Comparison of ENCODE assay signal across 31 cellular contexts in the genomic region with DNA sequence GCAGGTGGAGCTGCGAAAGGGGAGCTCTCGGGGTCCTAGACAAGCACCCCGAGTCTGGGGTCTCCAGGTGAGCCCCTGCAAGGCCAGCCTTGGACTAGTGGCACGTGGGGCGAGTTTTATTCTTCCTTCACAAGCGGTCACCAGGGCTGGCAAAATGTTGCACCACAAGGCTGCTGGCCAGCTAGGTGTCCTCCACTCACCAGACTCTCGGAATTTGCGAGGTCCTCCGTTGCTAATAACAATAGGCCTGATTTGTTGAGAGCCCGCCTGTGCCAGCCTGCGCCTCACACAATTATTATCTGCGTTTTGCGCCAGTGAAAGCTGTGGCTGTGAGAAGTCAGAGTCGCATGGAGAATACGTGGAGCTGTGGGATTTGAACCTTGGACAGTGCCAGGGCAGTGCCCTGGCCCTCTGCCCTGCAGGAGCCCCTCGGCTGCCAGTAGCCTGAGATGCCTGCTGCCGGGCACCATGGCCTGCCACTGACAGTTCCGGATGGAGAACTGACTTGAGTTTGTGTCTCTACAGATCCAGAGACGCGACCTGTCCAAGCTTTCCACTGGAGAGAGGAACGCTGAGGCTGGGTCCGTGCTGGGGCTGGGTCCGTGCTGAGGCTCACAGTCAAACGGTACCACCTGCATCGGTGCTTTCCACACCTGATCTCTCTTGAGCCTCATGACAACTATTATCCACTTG.
"Had no signal": no experiment of that assay in that cellular context is flagged by ENCODE, and none has a peak within 500 bp of the region (broad histone marks: within the 10 kb centered on the region; RNA-seq: fewer than 3 reads in every experiment).

No MANE protein-coding gene starts in this region.

- DNase-seq: activated CD4-positive, alpha-beta memory T cell treated with anti-CD3 and anti-CD28 coated beads, Interleukin-2, amount 10 ng/mL, durations not matched to agents 7 days and 5 days; activated CD4-positive, alpha-beta T cell treated with anti-CD3 and anti-CD28 coated beads for 1 hour; activated CD4-positive, alpha-beta T cell treated with anti-CD3 and anti-CD28 coated beads, Interleukin-2, amount 10 ng/mL, durations not matched to agents 7 days and 5 days; activated naive CD4-positive, alpha-beta T cell treated with Interleukin-2 at 50 U/mL for 16 hours; body of pancreas; cerebellar nuclear complex; colonic mucosa; effector memory CD4-positive, alpha-beta T cell; erythroblast; gastrocnemius medialis; glutamatergic neuron; left colon; natural killer cell; right cardiac atrium; stimulated activated CD4-positive, alpha-beta T cell treated with anti-CD3 and anti-CD28 coated beads, Interleukin-12 subunit alpha, Interleukin-12 subunit beta, amount 100 ng/mL, for 4 hours; stimulated activated CD4-positive, alpha-beta T cell treated with anti-CD3 and anti-CD28 coated beads, Interleukin-4, amount 100 ng/mL, for 24 hours; stimulated activated naive CD8-positive, alpha-beta T cell treated with anti-CD3 and anti-CD28 coated beads, Interleukin-15, amount 100 ng/mL, for 72 hours; substantia nigra; T-helper 9 cell; uterus had no signal

- H3K4me3 ChIP-seq: body of pancreas, colonic mucosa, dorsolateral prefrontal cortex, gastrocnemius medialis, hepatocyte, neural progenitor cell, uterus had no signal

- H3K27me3 Mint-ChIP-seq: activated CD4-positive, alpha-beta memory T cell treated with anti-CD3 and anti-CD28 coated beads, Interleukin-2, amount 10 ng/mL, durations not matched to agents 7 days and 5 days; activated CD4-positive, alpha-beta T cell treated with anti-CD3 and anti-CD28 coated beads, Interleukin-2, amount 10 ng/mL, durations not matched to agents 7 days and 5 days; activated naive CD8-positive, alpha-beta T cell had no signal

- H3K79me2 ChIP-seq: hepatocyte had no signal

- H3K27ac ChIP-seq: body of pancreas, colonic mucosa, dorsolateral prefrontal cortex, gastrocnemius medialis, hepatocyte, neural progenitor cell, uterus, VCaP had no signal

- H3K27me3 ChIP-seq: body of pancreas, colonic mucosa, gastrocnemius medialis, hepatocyte, neural progenitor cell, uterus had no signal

- H2AFZ ChIP-seq: hepatocyte, neural progenitor cell had no signal

- H3K36me3 ChIP-seq: colonic mucosa, gastrocnemius medialis, neural progenitor cell, uterus had no signal

- H3K9me3 Mint-ChIP-seq: activated CD4-positive, alpha-beta memory T cell treated with anti-CD3 and anti-CD28 coated beads, Interleukin-2, amount 10 ng/mL, durations not matched to agents 7 days and 5 days; activated CD4-positive, alpha-beta T cell treated with anti-CD3 and anti-CD28 coated beads, Interleukin-2, amount 10 ng/mL, durations not matched to agents 7 days and 5 days; activated T-helper 2 cell treated with anti-CD3 and anti-CD28 coated beads, Interferon-gamma antibody, Interleukin-2, Interleukin-4, amounts not matched to agents 10 μg/mL and 5 μg/mL and 100 μg/mL, durations not matched to agents 14 hours and 24 hours and 36 hours; memory B cell; natural killer cell; neural progenitor cell; stimulated activated effector memory CD8-positive, alpha-beta T cell treated with anti-CD3 and anti-CD28 coated beads, Interleukin-12 subunit alpha, Interleukin-12 subunit beta, amount 100 ng/mL, for 72 hours; stimulated activated naive CD8-positive, alpha-beta T cell treated with anti-CD3 and anti-CD28 coated beads, Interleukin-15, amount 100 ng/mL, for 72 hours; type B pancreatic cell had no signal

- H3K9ac ChIP-seq: neural progenitor cell had no signal

- H3K4me3 Mint-ChIP-seq: activated CD4-positive, alpha-beta memory T cell treated with anti-CD3 and anti-CD28 coated beads, Interleukin-2, amount 10 ng/mL, durations not matched to agents 7 days and 5 days; activated CD4-positive, alpha-beta T cell treated with anti-CD3 and anti-CD28 coated beads, Interleukin-2, amount 10 ng/mL, durations not matched to agents 7 days and 5 days; activated naive CD8-positive, alpha-beta T cell; memory B cell; natural killer cell; neural progenitor cell; stimulated activated effector memory CD8-positive, alpha-beta T cell treated with anti-CD3 and anti-CD28 coated beads, Interleukin-12 subunit alpha, Interleukin-12 subunit beta, amount 100 ng/mL, for 72 hours; stimulated activated naive CD8-positive, alpha-beta T cell treated with anti-CD3 and anti-CD28 coated beads, Interleukin-15, amount 100 ng/mL, for 72 hours; type B pancreatic cell had no signal

- H3K4me1 ChIP-seq: body of pancreas, colonic mucosa, gastrocnemius medialis, neural progenitor cell, uterus had no signal

- H3K4me1 Mint-ChIP-seq: activated CD4-positive, alpha-beta memory T cell treated with anti-CD3 and anti-CD28 coated beads, Interleukin-2, amount 10 ng/mL, durations not matched to agents 7 days and 5 days; activated CD4-positive, alpha-beta T cell treated with anti-CD3 and anti-CD28 coated beads, Interleukin-2, amount 10 ng/mL, durations not matched to agents 7 days and 5 days; memory B cell; natural killer cell; stimulated activated effector memory CD8-positive, alpha-beta T cell treated with anti-CD3 and anti-CD28 coated beads, Interleukin-12 subunit alpha, Interleukin-12 subunit beta, amount 100 ng/mL, for 72 hours; stimulated activated naive CD8-positive, alpha-beta T cell treated with anti-CD3 and anti-CD28 coated beads, Interleukin-15, amount 100 ng/mL, for 72 hours had no signal

- H3K9me3 ChIP-seq: body of pancreas, colonic mucosa, gastrocnemius medialis, uterus had no signal

- H3K36me3 Mint-ChIP-seq: activated naive CD8-positive, alpha-beta T cell; memory B cell; natural killer cell; neural progenitor cell; stimulated activated effector memory CD8-positive, alpha-beta T cell treated with anti-CD3 and anti-CD28 coated beads, Interleukin-12 subunit alpha, Interleukin-12 subunit beta, amount 100 ng/mL, for 72 hours; type B pancreatic cell had no signal

- H3K4me2 ChIP-seq: hepatocyte, neural progenitor cell had no signal

- H3K27ac Mint-ChIP-seq: activated CD4-positive, alpha-beta memory T cell treated with anti-CD3 and anti-CD28 coated beads, Interleukin-2, amount 10 ng/mL, durations not matched to agents 7 days and 5 days; activated CD4-positive, alpha-beta T cell treated with anti-CD3 and anti-CD28 coated beads, Interleukin-2, amount 10 ng/mL, durations not matched to agents 7 days and 5 days; activated naive CD8-positive, alpha-beta T cell; activated T-helper 2 cell treated with anti-CD3 and anti-CD28 coated beads, Interferon-gamma antibody, Interleukin-2, Interleukin-4, amounts not matched to agents 10 μg/mL and 5 μg/mL and 100 μg/mL, durations not matched to agents 14 hours and 24 hours and 36 hours; memory B cell; natural killer cell; stimulated activated effector memory CD8-positive, alpha-beta T cell treated with anti-CD3 and anti-CD28 coated beads, Interleukin-12 subunit alpha, Interleukin-12 subunit beta, amount 100 ng/mL, for 72 hours; stimulated activated naive CD8-positive, alpha-beta T cell treated with anti-CD3 and anti-CD28 coated beads, Interleukin-15, amount 100 ng/mL, for 72 hours; type B pancreatic cell had no signal

- FAIRE-seq: keratinocyte, TTC549 had no signal
